Comparison of ENCODE assay signal across 17 cellular contexts in the genomic region with DNA sequence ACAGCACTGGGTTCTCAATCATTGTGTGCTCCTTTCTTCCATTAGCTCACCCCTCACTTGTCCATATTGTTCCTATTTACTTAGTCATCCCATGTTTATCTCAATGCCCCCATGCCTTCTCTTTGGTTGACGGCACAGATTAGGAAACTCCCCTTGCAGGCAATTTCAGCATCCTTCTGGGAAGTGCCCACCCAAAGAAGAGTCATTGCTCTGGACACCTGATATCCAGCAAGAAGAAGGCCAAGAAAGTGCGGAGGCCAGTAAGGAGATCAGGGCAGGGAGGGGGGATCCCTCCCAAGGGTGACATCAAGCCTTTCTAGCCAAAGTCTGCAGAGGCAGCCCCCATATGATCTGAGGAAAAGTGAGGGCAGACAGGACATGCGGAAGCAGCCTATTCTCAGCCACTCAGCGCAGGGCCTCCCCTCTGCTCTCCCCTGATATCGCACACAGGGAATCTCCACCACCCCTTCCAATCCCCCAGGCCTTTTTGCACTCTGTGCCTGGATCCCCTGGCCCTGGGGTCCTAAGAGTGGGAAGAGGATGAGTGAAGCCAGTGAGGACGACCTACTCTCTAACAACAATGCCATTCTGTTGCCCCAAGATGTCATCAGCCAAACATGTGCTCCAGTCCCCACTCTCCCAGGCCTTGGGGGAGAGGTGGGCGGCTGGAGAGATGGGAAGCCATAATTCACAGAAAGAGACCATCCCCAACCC. TPM values are rescaled to one million over a fixed set of nuclear protein-coding genes. Genes with fewer than 3 reads are reported as not detected.
"Had no signal": no experiment of that assay in that cellular context is flagged by ENCODE, and none has a peak within 500 bp of the region (broad histone marks: within the 10 kb centered on the region; RNA-seq: fewer than 3 reads in every experiment).

No MANE protein-coding gene starts in this region.

- H3K36me3 Mint-ChIP-seq: immature natural killer cell; natural killer cell treated with Interleukin-12 subunit alpha and Interleukin-12 subunit beta and Interleukin-15 and Interleukin-18, amount 100 ng/mL, for 72 hours had no signal

- ATAC-seq: effector memory CD8-positive, alpha-beta T cell; left cardiac atrium; natural killer cell treated with Interleukin-12 subunit alpha and Interleukin-12 subunit beta and Interleukin-15 and Interleukin-18, amount 100 ng/mL, for 72 hours had no signal

- H3K9me3 Mint-ChIP-seq: effector memory CD8-positive, alpha-beta T cell; immature natural killer cell; natural killer cell treated with Interleukin-12 subunit alpha and Interleukin-12 subunit beta and Interleukin-15 and Interleukin-18, amount 100 ng/mL, for 72 hours had no signal

- H3K4me1 Mint-ChIP-seq: immature natural killer cell had no signal

- DNase-seq: activated CD4-positive, alpha-beta T cell treated with anti-CD3 and anti-CD28 coated beads for 1 hour; activated CD4-positive, alpha-beta T cell treated with anti-CD3 and anti-CD28 coated beads, Interleukin-2, amount 50 U/mL, for 48 hours; activated naive CD4-positive, alpha-beta T cell treated with Interleukin-2 at 50 U/mL for 16 hours; caudate nucleus; cortex of kidney; effector memory CD8-positive, alpha-beta T cell; hypothalamus; immature natural killer cell; left cardiac atrium; ovary; SIG-M5; small intestine had no signal

- H3K4me3 ChIP-seq: ovary, tibial artery had no signal

- H3K27ac ChIP-seq: ovary, tibial artery had no signal

- H3K4me3 Mint-ChIP-seq: effector memory CD8-positive, alpha-beta T cell; immature natural killer cell; natural killer cell treated with Interleukin-12 subunit alpha and Interleukin-12 subunit beta and Interleukin-15 and Interleukin-18, amount 100 ng/mL, for 72 hours had no signal

- H3K27me3 ChIP-seq: ovary had no signal

- H3K27ac Mint-ChIP-seq: effector memory CD8-positive, alpha-beta T cell; immature natural killer cell; natural killer cell treated with Interleukin-12 subunit alpha and Interleukin-12 subunit beta and Interleukin-15 and Interleukin-18, amount 100 ng/mL, for 72 hours had no signal

- H3K9me3 ChIP-seq: ovary, tibial artery had no signal

- H3K36me3 ChIP-seq: ovary, tibial artery had no signal

RNA-seq across cellular contexts. Expression of gene TRPV6, which starts 1.8 kb away (rescaled TPM):
- total RNA-seq: lung microvascular endothelial cell; natural killer cell treated with Interleukin-12 subunit alpha and Interleukin-12 subunit beta and Interleukin-15 and Interleukin-18, amount 100 ng/mL, for 72 hours; T-helper 2 cell treated with Interferon-gamma antibody and Interleukin-4, amounts not matched to agents 100 ng/mL and 5 ng/mL, for 36 hours had no signal

RNA-seq across cellular contexts. Expression of gene TRPV5, which starts 49.8 kb away (rescaled TPM):
- total RNA-seq: epithelial cell of proximal tubule; left cardiac atrium; lung microvascular endothelial cell; natural killer cell treated with Interleukin-12 subunit alpha and Interleukin-12 subunit beta and Interleukin-15 and Interleukin-18, amount 100 ng/mL, for 72 hours; ovary; T-helper 2 cell treated with Interferon-gamma antibody and Interleukin-4, amounts not matched to agents 100 ng/mL and 5 ng/mL, for 36 hours had no signal

RNA-seq across cellular contexts. Expression of gene LLCFC1, which starts 55.6 kb away (rescaled TPM):
- total RNA-seq: epithelial cell of proximal tubule; left cardiac atrium; lung microvascular endothelial cell; natural killer cell treated with Interleukin-12 subunit alpha and Interleukin-12 subunit beta and Interleukin-15 and Interleukin-18, amount 100 ng/mL, for 72 hours; ovary; T-helper 2 cell treated with Interferon-gamma antibody and Interleukin-4, amounts not matched to agents 100 ng/mL and 5 ng/mL, for 36 hours had no signal
